Comparison of ENCODE assay signal across 33 cellular contexts in the genomic region with DNA sequence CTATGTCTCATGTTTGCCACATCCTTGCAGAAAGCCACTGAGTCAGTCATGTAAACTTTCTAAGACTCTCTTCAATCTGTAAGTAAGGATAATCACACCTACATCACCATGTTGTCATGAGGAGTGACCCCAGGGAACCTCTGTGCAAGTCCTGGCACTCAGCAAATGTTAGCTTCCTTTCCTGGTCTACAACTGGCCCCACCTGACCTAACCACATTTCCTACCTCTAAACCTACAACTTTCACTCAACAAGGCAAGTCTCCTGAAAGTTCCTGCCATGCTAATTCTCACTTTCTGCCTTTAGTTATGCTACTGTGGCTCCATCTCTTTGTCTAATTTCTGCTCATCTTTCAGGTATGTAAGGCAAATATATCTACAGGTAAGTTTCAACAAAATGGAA.
"Had no signal": no experiment of that assay in that cellular context is flagged by ENCODE, and none has a peak within 500 bp of the region (broad histone marks: within the 10 kb centered on the region; RNA-seq: fewer than 3 reads in every experiment).

No MANE protein-coding gene starts in this region.

- H3K4me3 ChIP-seq: adrenal gland, body of pancreas, cardiac muscle cell, colonic mucosa, esophagus muscularis mucosa, gastrocnemius medialis, heart right ventricle, hepatocyte had no signal

- DNase-seq: activated CD4-positive, alpha-beta memory T cell treated with anti-CD3 and anti-CD28 coated beads, Interleukin-2, amount 10 ng/mL, durations not matched to agents 7 days and 5 days; activated CD4-positive, alpha-beta T cell treated with anti-CD3 and anti-CD28 coated beads for 1 hour; activated CD4-positive, alpha-beta T cell treated with anti-CD3 and anti-CD28 coated beads for 4 hours; activated CD4-positive, alpha-beta T cell treated with anti-CD3 and anti-CD28 coated beads, Interleukin-2, amount 10 ng/mL, durations not matched to agents 7 days and 5 days; activated CD4-positive, alpha-beta T cell treated with anti-CD3 and anti-CD28 coated beads, Interleukin-2, amount 50 U/mL, for 4 hours; activated CD8-positive, alpha-beta memory T cell treated with anti-CD3 and anti-CD28 coated beads, Interleukin-2, amount 50 U/mL, for 48 hours; activated gamma-delta T cell; activated naive CD4-positive, alpha-beta T cell; activated naive CD4-positive, alpha-beta T cell treated with anti-CD3 and anti-CD28 coated beads, Interleukin-2, amount 10 ng/mL, durations not matched to agents 7 days and 5 days; activated T-cell treated with anti-CD3 and anti-CD28 coated beads for 4 hours; activated T-cell treated with anti-CD3 and anti-CD28 coated beads, Interleukin-2, amount 50 U/mL, for 24 hours; activated T-cell treated with anti-CD3 and anti-CD28 coated beads, Interleukin-2, amount 50 U/mL, for 72 hours; adrenal gland; amygdala; aorta; body of pancreas; central memory CD4-positive, alpha-beta T cell; cerebellar nuclear complex; colonic mucosa; effector CD8-positive, alpha-beta T cell; erythroblast; gastrocnemius medialis; glutamatergic neuron; heart right ventricle; T-helper 2 cell had no signal

- H3K4me3 Mint-ChIP-seq: activated CD4-positive, alpha-beta memory T cell treated with anti-CD3 and anti-CD28 coated beads, Interleukin-2, amount 10 ng/mL, durations not matched to agents 7 days and 5 days; activated CD4-positive, alpha-beta T cell treated with anti-CD3 and anti-CD28 coated beads, Interleukin-2, amount 10 ng/mL, durations not matched to agents 7 days and 5 days; activated naive CD4-positive, alpha-beta T cell treated with anti-CD3 and anti-CD28 coated beads, Interleukin-2, amount 10 ng/mL, durations not matched to agents 7 days and 5 days; activated T-cell treated with anti-CD3 and anti-CD28 coated beads, Interleukin-2, amount 50 U/mL, for 24 hours; activated T-cell treated with anti-CD3 and anti-CD28 coated beads, Interleukin-2, amount 50 U/mL, for 72 hours; WTC11 had no signal

- H3K36me3 Mint-ChIP-seq: activated naive CD4-positive, alpha-beta T cell treated with anti-CD3 and anti-CD28 coated beads, Interleukin-2, amount 10 ng/mL, durations not matched to agents 7 days and 5 days; activated naive CD4-positive, alpha-beta T cell treated with anti-CD3 and anti-CD28 coated beads, Interleukin-2, amount 50 U/mL, for 72 hours; WTC11 had no signal

- H3K27me3 Mint-ChIP-seq: activated CD4-positive, alpha-beta memory T cell treated with anti-CD3 and anti-CD28 coated beads, Interleukin-2, amount 10 ng/mL, durations not matched to agents 7 days and 5 days had no signal

- H3K9me3 Mint-ChIP-seq: activated CD4-positive, alpha-beta memory T cell treated with anti-CD3 and anti-CD28 coated beads, Interleukin-2, amount 10 ng/mL, durations not matched to agents 7 days and 5 days; activated CD4-positive, alpha-beta T cell treated with anti-CD3 and anti-CD28 coated beads, Interleukin-2, amount 10 ng/mL, durations not matched to agents 7 days and 5 days; activated naive CD4-positive, alpha-beta T cell treated with anti-CD3 and anti-CD28 coated beads, Interleukin-2, amount 10 ng/mL, durations not matched to agents 7 days and 5 days; activated naive CD4-positive, alpha-beta T cell treated with anti-CD3 and anti-CD28 coated beads, Interleukin-2, amount 50 U/mL, for 72 hours; activated T-cell treated with anti-CD3 and anti-CD28 coated beads, Interleukin-2, amount 50 U/mL, for 24 hours; activated T-cell treated with anti-CD3 and anti-CD28 coated beads, Interleukin-2, amount 50 U/mL, for 72 hours had no signal

- H3K27ac Mint-ChIP-seq: activated CD4-positive, alpha-beta memory T cell treated with anti-CD3 and anti-CD28 coated beads, Interleukin-2, amount 10 ng/mL, durations not matched to agents 7 days and 5 days; activated CD4-positive, alpha-beta T cell treated with anti-CD3 and anti-CD28 coated beads, Interleukin-2, amount 10 ng/mL, durations not matched to agents 7 days and 5 days; activated naive CD4-positive, alpha-beta T cell treated with anti-CD3 and anti-CD28 coated beads, Interleukin-2, amount 10 ng/mL, durations not matched to agents 7 days and 5 days; activated naive CD4-positive, alpha-beta T cell treated with anti-CD3 and anti-CD28 coated beads, Interleukin-2, amount 50 U/mL, for 72 hours; activated T-cell treated with anti-CD3 and anti-CD28 coated beads, Interleukin-2, amount 50 U/mL, for 24 hours; activated T-cell treated with anti-CD3 and anti-CD28 coated beads, Interleukin-2, amount 50 U/mL, for 72 hours; WTC11 had no signal

- H3K9me3 ChIP-seq: adrenal gland, body of pancreas, colonic mucosa, esophagus muscularis mucosa, gastrocnemius medialis, heart right ventricle had no signal

- ATAC-seq: activated T-cell treated with anti-CD3 and anti-CD28 coated beads, Interleukin-2, amount 50 U/mL, for 72 hours; body of pancreas; foreskin keratinocyte; gastrocnemius medialis; heart right ventricle; WTC11 had no signal

- H3K4me1 Mint-ChIP-seq: activated CD4-positive, alpha-beta memory T cell treated with anti-CD3 and anti-CD28 coated beads, Interleukin-2, amount 10 ng/mL, durations not matched to agents 7 days and 5 days; activated naive CD4-positive, alpha-beta T cell treated with anti-CD3 and anti-CD28 coated beads, Interleukin-2, amount 10 ng/mL, durations not matched to agents 7 days and 5 days had no signal

- H3K79me2 ChIP-seq: hepatocyte had no signal

- H3K36me3 ChIP-seq: adrenal gland, cardiac muscle cell, colonic mucosa, esophagus muscularis mucosa, gastrocnemius medialis, heart right ventricle had no signal

- FAIRE-seq: TTC549 had no signal

- H3K4me1 ChIP-seq: body of pancreas, colonic mucosa, esophagus muscularis mucosa, foreskin keratinocyte, gastrocnemius medialis had no signal

- H3K27ac ChIP-seq: adrenal gland, body of pancreas, cardiac muscle cell, colonic mucosa, esophagus muscularis mucosa, foreskin keratinocyte, gastrocnemius medialis, heart right ventricle, hepatocyte, VCaP had no signal

- H3K4me2 ChIP-seq: hepatocyte had no signal

- H3K27me3 ChIP-seq: adrenal gland, body of pancreas, cardiac muscle cell, colonic mucosa, esophagus muscularis mucosa, foreskin keratinocyte, gastrocnemius medialis, hepatocyte had no signal

- H2AFZ ChIP-seq: hepatocyte had no signal
